In the genomic region with DNA sequence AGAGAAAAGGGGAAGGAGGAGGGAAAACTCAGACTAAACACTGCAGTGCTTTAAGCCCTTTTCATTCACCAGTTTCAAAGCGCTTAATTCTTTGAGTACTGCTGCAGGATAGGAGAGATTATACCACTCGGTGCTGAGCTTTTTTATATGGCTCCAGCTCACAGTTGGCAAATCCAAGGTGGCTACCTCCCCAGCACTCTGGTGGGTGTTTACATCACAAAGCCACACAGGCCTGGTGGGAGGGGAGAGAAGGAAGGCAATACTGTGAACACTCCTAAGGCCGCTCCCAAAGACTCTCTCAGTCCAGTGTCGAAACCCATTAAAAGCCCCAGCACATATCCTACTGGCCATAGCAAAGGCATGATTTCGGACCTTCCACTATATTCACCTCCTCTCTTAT, we compare ENCODE assay signal across 16 cellular contexts.
"Had no signal": no experiment of that assay in that cellular context is flagged by ENCODE, and none has a peak within 500 bp of the region (broad histone marks: within the 10 kb centered on the region; RNA-seq: fewer than 3 reads in every experiment).

No MANE protein-coding gene starts in this region.

- H3K27me3 ChIP-seq: left lung, tibial nerve had no signal

- H3K4me1 Mint-ChIP-seq: activated T-helper 17 cell treated with anti-CD3 and anti-CD28 coated beads, Interleukin-2, amount 50 U/mL, for 72 hours; natural killer cell had no signal

- H3K36me3 Mint-ChIP-seq: natural killer cell had no signal

- H3K4me3 Mint-ChIP-seq: activated naive CD4-positive, alpha-beta T cell treated with anti-CD3 and anti-CD28 coated beads for 36 hours; activated T-helper 17 cell treated with anti-CD3 and anti-CD28 coated beads, Interleukin-2, amount 50 U/mL, for 72 hours; natural killer cell; T-helper 2 cell treated with Interferon-gamma antibody and Interleukin-4, amounts not matched to agents 5 μg/mL and 100 μg/mL, for 36 hours had no signal

- H3K4me1 ChIP-seq: left lung, tibial nerve had no signal

- H3K9me3 ChIP-seq: left lung, tibial nerve had no signal

- H3K36me3 ChIP-seq: left lung, tibial nerve had no signal

- DNase-seq: activated naive CD4-positive, alpha-beta T cell treated with anti-CD3 and anti-CD28 coated beads for 36 hours; hypothalamus; kidney; left lung; natural killer cell; occipital lobe; right cardiac atrium; stimulated activated CD4-positive, alpha-beta T cell treated with anti-CD3 and anti-CD28 coated beads, Interleukin-4, amount 100 ng/mL, for 24 hours; stimulated activated naive CD4-positive, alpha-beta T cell treated with Interleukin-2 at 50 U/mL for 16 hours; substantia nigra had no signal

- H3K27ac Mint-ChIP-seq: activated naive CD4-positive, alpha-beta T cell treated with anti-CD3 and anti-CD28 coated beads for 36 hours; activated T-helper 17 cell treated with anti-CD3 and anti-CD28 coated beads, Interleukin-2, amount 50 U/mL, for 72 hours; natural killer cell; T-helper 2 cell treated with Interferon-gamma antibody and Interleukin-4, amounts not matched to agents 5 μg/mL and 100 μg/mL, for 36 hours had no signal

- H3K9me3 Mint-ChIP-seq: activated naive CD4-positive, alpha-beta T cell treated with anti-CD3 and anti-CD28 coated beads for 36 hours; activated T-helper 17 cell treated with anti-CD3 and anti-CD28 coated beads, Interleukin-2, amount 50 U/mL, for 72 hours; natural killer cell; T-helper 2 cell treated with Interferon-gamma antibody and Interleukin-4, amounts not matched to agents 5 μg/mL and 100 μg/mL, for 36 hours had no signal

- ATAC-seq: left lung, right cardiac atrium had no signal

- H3K27ac ChIP-seq: left lung, skin epidermis, tibial nerve had no signal

- FAIRE-seq: astrocyte, bronchial epithelial cell, kidney had no signal

- H3K4me3 ChIP-seq: left lung, skin epidermis, tibial nerve had no signal
